In the genomic region with DNA sequence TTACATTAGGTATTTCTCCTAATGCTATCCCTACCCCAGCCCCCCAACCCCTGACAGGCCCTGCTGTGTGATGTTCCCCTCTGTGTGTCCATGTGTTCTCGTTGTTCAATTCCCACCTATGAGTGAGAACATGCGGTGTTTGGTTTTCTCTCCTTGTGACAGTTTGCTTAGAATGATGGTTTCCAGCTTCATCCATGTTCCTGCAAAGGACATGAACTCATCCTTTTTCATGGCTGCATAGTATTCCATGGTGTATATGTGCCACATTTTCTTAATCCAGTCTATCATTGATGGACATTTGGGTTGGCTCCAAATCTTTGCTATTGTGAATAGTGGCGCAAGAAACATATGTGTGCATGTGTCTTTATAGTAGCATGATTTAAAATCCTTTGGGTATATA, we compare ENCODE assay signal across 9 cellular contexts. TPM values are rescaled to one million over a fixed set of nuclear protein-coding genes. Genes with fewer than 3 reads are reported as not detected.
DNase-seq lines count a peak whose midpoint lies in the region; ATAC-seq, FAIRE-seq and TF ChIP-seq lines count a peak whose summit lies in the region.
"Not testable (repeated sequence)": the region's sequence is repeated elsewhere in the genome, so short reads cannot be mapped to it uniquely, and the experiment has no call there.
"Had no signal": no experiment of that assay in that cellular context is flagged by ENCODE, and none has a peak within 500 bp of the region (broad histone marks: within the 10 kb centered on the region; RNA-seq: fewer than 3 reads in every experiment).

No MANE protein-coding gene starts in this region.

- not testable (repeated sequence) for H3K4me1 ChIP-seq in HEK293 (ENCODE audit: control insufficient read depth, insufficient read depth, low read length); K562 (replicated peaks in 1 of 2; ENCODE audit: control insufficient read depth in 2 of 2, insufficient read depth in 2 of 2, low read length in 2 of 2)

- not testable (repeated sequence) for H3K27ac Mint-ChIP-seq in WTC11

- TF ChIP-seq RAD21 in K562 (CRISPR knock-in tag; conservative IDR thresholded peaks at IDR 0.05 in 1 of 2, IDR thresholded peaks at IDR 0.05 in 1 of 2), result not testable (repeated sequence)

- not testable (repeated sequence) for H3K9ac ChIP-seq in K562 (ENCODE audit: insufficient read depth in 1 of 2, low read depth in 2 of 2, low read length in 2 of 2)

- H3K9me3 ChIP-seq in HEK293 (ENCODE audit: control insufficient read depth, insufficient read depth, low read depth, low read length); K562 (replicated peaks; ENCODE audit: control insufficient read depth, insufficient read depth, low read depth, low read length): not testable (repeated sequence)

- in situ Hi-C loops in K562 (cut with MboI), result not testable (repeated sequence)

- not testable (repeated sequence) for FAIRE-seq in K562 (lab: Jason Lieb, UNC)

- not testable (repeated sequence) for H3K36me3 Mint-ChIP-seq in WTC11

- not testable (repeated sequence) for ATAC-seq in WTC11, K562

- not testable (repeated sequence) for H3K27me3 ChIP-seq in K562 (ENCODE audit: control insufficient read depth in 2 of 2, insufficient read depth in 2 of 2, low read length in 2 of 2)

- not testable (repeated sequence) for H4K20me1 ChIP-seq in K562 (replicated peaks; ENCODE audit: control insufficient read depth, insufficient read depth, low read length)

- H3K9me3 Mint-ChIP-seq in WTC11, result peaks cover 15% of the 10 kb centered on the region

- 81% methylated on average over 3 of the region's 3 CpGs for WGBS in K562 (ENCODE audit: insufficient coverage, low coverage, missing lambda C conversion rate)

- not testable (repeated sequence) for H3K4me3 ChIP-seq in HEK293 (ENCODE audit: low read depth, low read length); K562

- not testable (repeated sequence) for H3K27ac ChIP-seq in HEK293 (ENCODE audit: extremely low read depth, low read depth, low read length); K562 (ENCODE audit: extremely low read depth, low read depth, low read length)

- not testable (repeated sequence) for H3K4me2 ChIP-seq in K562 (ENCODE audit: insufficient read depth, low read length)

- TF ChIP-seq EP300 in K562 (IDR thresholded peaks at IDR 0.05; ENCODE audit: low read length), result not testable (repeated sequence)

- H3K27me3 Mint-ChIP-seq in WTC11 (ENCODE audit: low read depth), result not testable (repeated sequence)

- H3K9me1 ChIP-seq in K562 (ENCODE audit: control insufficient read depth, insufficient read depth, low read length), result not testable (repeated sequence)

- DNase-seq in WTC11 (ENCODE audit: low spot score); K562 (ENCODE audit: extremely low read depth in 1 of 4, low spot score in 3 of 4): not testable (repeated sequence)

- not testable (repeated sequence) for BruUV-seq in K562 (replicated peaks; lab: Mats Ljungman, UMichigan)

- POLR2A ChIA-PET in HEK293 (lab: Yijun Ruan, JAX); WTC11 (lab: Charles Lee); K562 (lab: Yijun Ruan, JAX): not testable (repeated sequence)

- TF ChIP-seq CTCF in HEK293 (tag by site-specific recombination; IDR thresholded peaks at IDR 0.05); WTC11 (IDR thresholded peaks at IDR 0.05); K562 (IDR thresholded peaks at IDR 0.05 in 2 of 3, conservative IDR thresholded peaks at IDR 0.05 in 1 of 3; ENCODE audit: insufficient read depth in 2 of 3, low read depth in 1 of 3, low read length in 3 of 3): not testable (repeated sequence)

- CTCF ChIA-PET in HEK293 (lab: Yijun Ruan, JAX); WTC11 (lab: Charles Lee); K562 (lab: Yijun Ruan, JAX; ENCODE audit: low intra/inter-chr PET ratio): not testable (repeated sequence)

- not testable (repeated sequence) for TF ChIP-seq POLR2A in K562 (conservative IDR thresholded peaks at IDR 0.05)

- H2AFZ ChIP-seq in K562 (ENCODE audit: low read depth, low read length), result not testable (repeated sequence)

- intact Hi-C loops in K562 (cut with micrococcal nuclease), result not testable (repeated sequence)

- not testable (repeated sequence) for H3K4me1 Mint-ChIP-seq in WTC11

- H3K79me2 ChIP-seq in K562 (ENCODE audit: control insufficient read depth, insufficient read depth, low read length), result not testable (repeated sequence)

- H3K4me3 Mint-ChIP-seq in WTC11, result not testable (repeated sequence)

- H3K36me3 ChIP-seq in HEK293 (ENCODE audit: control insufficient read depth in 2 of 2, insufficient read depth in 1 of 2, low read length in 2 of 2); K562 (ENCODE audit: control insufficient read depth, insufficient read depth, low read length): not testable (repeated sequence)

TF ChIP-seq in HEK293, 187 proteins besides CTCF, POLR2A, EP300 and RAD21 (continues in another document):
- TF ChIP-seq ZNF146 (tag by site-specific recombination; IDR thresholded peaks at IDR 0.05), result peak; percentile 93

TF ChIP-seq in WTC11, 78 proteins besides CTCF, POLR2A, EP300 and RAD21:
- TF ChIP-seq GTF2I (CRISPR knock-in tag; conservative IDR thresholded peaks at IDR 0.05), result 0 out of 2 replicates have a peak, but pooled peaks have one; percentile 33
TF ChIP-seq in WTC11: peak in this region for 1; not testable (repeated sequence) for 77.

TF ChIP-seq in K562, 482 proteins besides CTCF, POLR2A, EP300 and RAD21:
- TF ChIP-seq ZNF146 (CRISPR knock-in tag; IDR thresholded peaks at IDR 0.05; ENCODE audit: unreplicated experiment) (peak; percentile 97), KDM1A (IDR thresholded peaks at IDR 0.05) (peak; percentile 63 to 78), RBM25 (IDR thresholded peaks at IDR 0.05; ENCODE audit: low read depth, low read length, severe bottlenecking) (peak; percentile 20), SMARCA5 (IDR thresholded peaks at IDR 0.05) (peak; percentile 81; the same call in 1 of the 2 replicates), BCOR (IDR thresholded peaks at IDR 0.05) (peak; percentile 94), HDAC2 (IDR thresholded peaks at IDR 0.05) (peak; percentile 59)

RNA-seq across cellular contexts. Expression of a gene that starts 32.6 kb away (rescaled TPM):
- total RNA-seq in WTC11 (2021) (17.2 to 22.8 TPM (median 21.9 TPM) in 3 replicates), K562 (2014; rRNA removed) (35.6 and 40.2 TPM in 2 replicates), K562 (2014; rRNA removed; fragmentation: Illumina TruSeq; extraction: Trizol) (84.4 and 94.1 TPM in 2 replicates), K562 (2015; rRNA removed; fragmentation: Illumina TruSeq; extraction: Trizol) (82.8 and 88.8 TPM in 2 replicates), K562 (2021) (50.0 and 52.2 TPM in 2 replicates)
- 18.8 and 70.7 TPM in 2 replicates for total RNA-seq in K562 (2011; cell fraction: chromatin; rRNA removed; ENCODE audit: low replicate concordance)
- 14.5 and 16.8 TPM in 2 replicates for total RNA-seq in K562 (2011; cell fraction: nucleolus; rRNA removed)
- 30.1 and 35.5 TPM in 2 replicates for total RNA-seq in K562 (2011; cell fraction: nucleoplasm; rRNA removed)
- polyA plus RNA-seq in K562 (2011; rRNA removed) (46.8 and 48.6 TPM in 2 replicates), K562 (2014; fragmentation: Illumina TruSeq; extraction: Trizol) (67.2 and 74.1 TPM in 2 replicates), K562 (2014; fragmentation: Nextera tagmentation; extraction: Ambion mirVana) (10 to 100 TPM; 79.7 to 86.1 TPM), K562 (2014; rRNA removed) (39.9 and 45.7 TPM in 2 replicates)
- polyA plus RNA-seq in K562 (2011; cell fraction: cytosol; rRNA removed), result 11.8 and 19.3 TPM in 2 replicates
- polyA plus RNA-seq in K562 (2011; cell fraction: nucleus; rRNA removed), result 22.3 and 27.1 TPM in 2 replicates
- polyA plus RNA-seq in K562 (2012), result 50.9 and 53.6 TPM in 2 replicates
- 45.8 and 57.1 TPM in 2 replicates for polyA minus RNA-seq in K562 (2011; rRNA and poly(A)+ RNA removed)
- 32.4 and 36.3 TPM in 2 replicates for polyA minus RNA-seq in K562 (2011; cell fraction: cytosol; rRNA and poly(A)+ RNA removed)
- polyA minus RNA-seq in K562 (2011; cell fraction: nucleus; rRNA and poly(A)+ RNA removed), result 25.7 and 44.2 TPM in 2 replicates

RNA-seq across cellular contexts. Expression of a gene that starts 58.1 kb away (rescaled TPM):
- 1.4 to 1.8 TPM (median 1.6 TPM) in 3 replicates for total RNA-seq in WTC11 (2021)
- total RNA-seq in K562 (2011; cell fraction: chromatin; rRNA removed; ENCODE audit: low replicate concordance), result 62.6 and 66.9 TPM in 2 replicates
- total RNA-seq in K562 (2011; cell fraction: nucleolus; rRNA removed), result 68.4 and 75.0 TPM in 2 replicates
- total RNA-seq in K562 (2011; cell fraction: nucleoplasm; rRNA removed), result 78.3 and 90.2 TPM in 2 replicates
- 63.5 and 79.5 TPM in 2 replicates for total RNA-seq in K562 (2014; rRNA removed)
- 105 and 109 TPM in 2 replicates for total RNA-seq in K562 (2014; rRNA removed; fragmentation: Illumina TruSeq; extraction: Trizol)
- total RNA-seq in K562 (2015; rRNA removed; fragmentation: Illumina TruSeq; extraction: Trizol), result 206 and 220 TPM in 2 replicates
- total RNA-seq in K562 (2021), result 68.2 and 79.5 TPM in 2 replicates
- polyA plus RNA-seq in K562 (2011; rRNA removed), result 144 and 443 TPM in 2 replicates
- polyA plus RNA-seq in K562 (2011; cell fraction: cytosol; rRNA removed), result 92.6 and 440 TPM in 2 replicates
- polyA plus RNA-seq in K562 (2011; cell fraction: nucleus; rRNA removed), result 106 and 451 TPM in 2 replicates
- 148 and 187 TPM in 2 replicates for polyA plus RNA-seq in K562 (2012)
- polyA plus RNA-seq in K562 (2014; fragmentation: Illumina TruSeq; extraction: Trizol), result 121 and 131 TPM in 2 replicates
- polyA plus RNA-seq in K562 (2014; fragmentation: Nextera tagmentation; extraction: Ambion mirVana), result 100 to 1,000 TPM; 161 to 172 TPM
- 106 and 112 TPM in 2 replicates for polyA plus RNA-seq in K562 (2014; rRNA removed)
- 164 and 437 TPM in 2 replicates for polyA minus RNA-seq in K562 (2011; rRNA and poly(A)+ RNA removed)
- 36.6 and 74.4 TPM in 2 replicates for polyA minus RNA-seq in K562 (2011; cell fraction: cytosol; rRNA and poly(A)+ RNA removed)
- 21.5 and 140 TPM in 2 replicates for polyA minus RNA-seq in K562 (2011; cell fraction: nucleus; rRNA and poly(A)+ RNA removed)
- total RNA-seq: A172, Caco-2, Calu3 had no signal
- polyA plus RNA-seq: A549, AG04450, BJ had no signal

Comparison
In these comparisons a context has a peak if more than half of its experiments do, and no peak if none do; other contexts are left out.
1. RNA of a gene that starts 58.1 kb away (total RNA-seq): 62.6 to 220 TPM in K562; 1.4 to 1.8 TPM in WTC11; every median in the first group is over 10 times any median in the second.